Comparison of ENCODE assay signal across 30 cellular contexts in genomic region chr9:121910491-121911040, GRCh38.
"Had no signal": no experiment of that assay in that cellular context is flagged by ENCODE, and none has a peak within 500 bp of the region (broad histone marks: within the 10 kb centered on the region; RNA-seq: fewer than 3 reads in every experiment).

No MANE protein-coding gene starts in this region.

- H3K4me3 ChIP-seq: adrenal gland had no signal

- DNase-seq: activated B cell treated with CpG ODN at 0.5 μM for 24 hours; activated CD4-positive, alpha-beta memory T cell treated with anti-CD3 and anti-CD28 coated beads for 36 hours; activated CD4-positive, alpha-beta T cell treated with anti-CD3 and anti-CD28 coated beads for 4 hours; activated CD4-positive, alpha-beta T cell treated with anti-CD3 and anti-CD28 coated beads, Interleukin-2, amount 50 U/mL, for 1 hour; activated CD4-positive, CD25-positive, alpha-beta regulatory T cell treated with anti-CD3 and anti-CD28 coated beads, Interleukin-2, amount 50 U/mL, for 72 hours; activated CD8-positive, alpha-beta memory T cell treated with anti-CD3 and anti-CD28 coated beads, Interleukin-2, amount 50 U/mL, for 4 hours; activated gamma-delta T cell treated with Interleukin-2 at 50 U/mL for 16 hours; activated naive CD4-positive, alpha-beta T cell treated with anti-CD3 and anti-CD28 coated beads for 36 hours; activated T-cell treated with anti-CD3 and anti-CD28 coated beads for 4 hours; activated T-cell treated with anti-CD3 and anti-CD28 coated beads, Interleukin-2, amount 50 U/mL, for 4 hours; adrenal gland; brain microvascular endothelial cell; central memory CD4-positive, alpha-beta T cell; NCI-H1105; NCI-H1417 treated with DMSO at 0.1 percent for 48 hours; NCI-H187 treated with DMSO at 0.1 percent for 48 hours; NCI-H2081 treated with DMSO at 0.1 percent for 48 hours; NCI-H226; NCI-H446 treated with DMSO at 0.1 percent for 48 hours; NCI-H524 treated with DMSO at 0.1 percent for 48 hours; RPMI8226; SIG-M5; SW 1271; T-helper 1 cell; T-helper 2 cell; T-helper 9 cell had no signal

- H3K27ac ChIP-seq: adrenal gland, brain microvascular endothelial cell, KMS-11, VCaP had no signal

- H3K36me3 ChIP-seq: adrenal gland, brain microvascular endothelial cell had no signal

- H3K4me1 ChIP-seq: adrenal gland had no signal

- H3K9ac ChIP-seq: KMS-11 had no signal

- H3K9me3 ChIP-seq: adrenal gland had no signal

- ATAC-seq: activated naive CD4-positive, alpha-beta T cell treated with anti-CD3 and anti-CD28 coated beads, Interleukin-2, amount 50 U/mL, for 72 hours; activated T-cell treated with anti-CD3 and anti-CD28 coated beads, Interleukin-2, amount 50 U/mL, for 4 hours; Panc1 had no signal

- H3K27me3 ChIP-seq: adrenal gland, brain microvascular endothelial cell had no signal

- H3K4me2 ChIP-seq: KMS-11 had no signal
